ENCODE assay signal across 1 cellular context in genomic region chr20:46089338-46090094, GRCh38.
TF ChIP-seq lines count a peak whose summit lies in the region.

Gene NCOA5, minus strand, starts transcription at chr20:46089962. Its CDS starts 10,538 bp downstream, at chr20:46079424.

TF ChIP-seq in HepG2, 621 proteins besides CTCF, POLR2A, EP300 and RAD21 (continued from another document and continues in another):
- peak; percentile 93; the same call in 1 of the 2 replicates for TF ChIP-seq ZNF570 (CRISPR knock-in tag; IDR thresholded peaks at IDR 0.05; ENCODE audit: borderline replicate concordance)
- TF ChIP-seq MED1 (CRISPR knock-in tag; IDR thresholded peaks at IDR 0.05), result peak; percentile 94
- TF ChIP-seq ZBTB3 (CRISPR knock-in tag; IDR thresholded peaks at IDR 0.05; ENCODE audit: borderline replicate concordance, low read depth), result peak; percentile 75; the same call in 1 of the 2 replicates
- peak; percentile 72; the same call in 1 of the 2 replicates for TF ChIP-seq ZNF713 (CRISPR knock-in tag; IDR thresholded peaks at IDR 0.05)
- peak; percentile 96 for TF ChIP-seq MXD4 (CRISPR knock-in tag; IDR thresholded peaks at IDR 0.05)
- peak; percentile 81 for TF ChIP-seq ZNF792 (CRISPR knock-in tag; IDR thresholded peaks at IDR 0.05)
- no peak for TF ChIP-seq EZH2 (conservative IDR thresholded peaks at IDR 0.05; ENCODE audit: low read depth, low read length)
- peak in 1 of 2 experiments; percentile 96; a peak in 2 of 4 replicates for TF ChIP-seq KLF16 (CRISPR knock-in tag; IDR thresholded peaks at IDR 0.05)
- peak; percentile 99 for TF ChIP-seq ZNF607 (CRISPR knock-in tag; IDR thresholded peaks at IDR 0.05; ENCODE audit: borderline replicate concordance)
- peak; percentile 71 for TF ChIP-seq PAXIP1 (CRISPR knock-in tag; conservative IDR thresholded peaks at IDR 0.05)
- TF ChIP-seq ZNF800 (CRISPR knock-in tag; IDR thresholded peaks at IDR 0.05), result no peak
- peak; percentile 84; the same call in 1 of the 2 replicates for TF ChIP-seq SNAI1 (CRISPR knock-in tag; IDR thresholded peaks at IDR 0.05; ENCODE audit: borderline replicate concordance)
- TF ChIP-seq PITX1 (CRISPR knock-in tag; IDR thresholded peaks at IDR 0.05), result peak; percentile 82
- TF ChIP-seq SSRP1 (CRISPR knock-in tag; IDR thresholded peaks at IDR 0.05), result no peak
- peak; percentile 99 for TF ChIP-seq BORCS8-MEF2B (CRISPR knock-in tag; IDR thresholded peaks at IDR 0.05)
- peak; percentile 98 for TF ChIP-seq ZNF546 (CRISPR knock-in tag; conservative IDR thresholded peaks at IDR 0.05)
- peak; percentile 58; the same call in 1 of the 2 replicates for TF ChIP-seq ZNF160 (CRISPR knock-in tag; IDR thresholded peaks at IDR 0.05)
- TF ChIP-seq CBX2 (IDR thresholded peaks at IDR 0.05; ENCODE audit: low read depth, low read length), result no peak
- TF ChIP-seq CBX2 (CRISPR knock-in tag; IDR thresholded peaks at IDR 0.05; ENCODE audit: low read depth), result peak; percentile 93
- TF ChIP-seq ZNF580 (CRISPR knock-in tag; IDR thresholded peaks at IDR 0.05; ENCODE audit: borderline replicate concordance, low read depth), result peak; percentile 95; the same call in 1 of the 2 replicates
- peak; percentile 56 for TF ChIP-seq RARA (CRISPR knock-in tag; IDR thresholded peaks at IDR 0.05)
- TF ChIP-seq ZSCAN31 (CRISPR knock-in tag; IDR thresholded peaks at IDR 0.05; ENCODE audit: low read depth), result peak; percentile 66
- no peak for TF ChIP-seq SMC3 (IDR thresholded peaks at IDR 0.05; ENCODE audit: low read length)
- 0 out of 2 replicates have a peak, but pooled peaks have one; percentile 9 for TF ChIP-seq ZNF383 (CRISPR knock-in tag; IDR thresholded peaks at IDR 0.05; ENCODE audit: borderline replicate concordance)
- TF ChIP-seq ZXDC (CRISPR knock-in tag; IDR thresholded peaks at IDR 0.05), result peak; percentile 94; the same call in 1 of the 2 replicates
- peak; percentile 85; the same call in 1 of the 2 replicates for TF ChIP-seq ZNF576 (CRISPR knock-in tag; IDR thresholded peaks at IDR 0.05)
- peak; percentile 87; the same call in 1 of the 2 replicates for TF ChIP-seq TEAD2 (CRISPR knock-in tag; IDR thresholded peaks at IDR 0.05)
- peak; percentile 87; the same call in 1 of the 2 replicates for TF ChIP-seq ZNF670 (CRISPR knock-in tag; IDR thresholded peaks at IDR 0.05; ENCODE audit: borderline replicate concordance)
- TF ChIP-seq MTERF4 (CRISPR knock-in tag; IDR thresholded peaks at IDR 0.05), result peak; percentile 93
- TF ChIP-seq ZFP90 (CRISPR knock-in tag; IDR thresholded peaks at IDR 0.05; ENCODE audit: borderline replicate concordance), result peak; percentile 79; the same call in 1 of the 2 replicates
- peak; percentile 98 for TF ChIP-seq SALL2 (CRISPR knock-in tag; IDR thresholded peaks at IDR 0.05)
- TF ChIP-seq ZBTB1 (CRISPR knock-in tag; IDR thresholded peaks at IDR 0.05; ENCODE audit: borderline replicate concordance), result no peak
- TF ChIP-seq XRCC5 (optimal IDR thresholded peaks at IDR 0.05; ENCODE audit: low read length), result peak; percentile 99
- peak; percentile 52; the same call in 1 of the 2 replicates for TF ChIP-seq ZNF264 (CRISPR knock-in tag; IDR thresholded peaks at IDR 0.05)
- peak; percentile 80 for TF ChIP-seq NR1H2 (CRISPR knock-in tag; IDR thresholded peaks at IDR 0.05; ENCODE audit: borderline replicate concordance, low read depth)
- peak; percentile 89; the same call in 1 of the 2 replicates for TF ChIP-seq ZNF343 (CRISPR knock-in tag; IDR thresholded peaks at IDR 0.05)
- TF ChIP-seq SP2 (CRISPR knock-in tag; IDR thresholded peaks at IDR 0.05), result peak; percentile 64
- TF ChIP-seq RNF219 (CRISPR knock-in tag; IDR thresholded peaks at IDR 0.05), result no peak; the same call in 1 of the 2 replicates
- TF ChIP-seq ZNF503 (CRISPR knock-in tag; IDR thresholded peaks at IDR 0.05), result no peak; the same call in 1 of the 2 replicates
- peak; percentile 79 for TF ChIP-seq MNT (IDR thresholded peaks at IDR 0.05)
- 0 out of 2 replicates have a peak, but pooled peaks have one; percentile 18 for TF ChIP-seq PBX2 (CRISPR knock-in tag; IDR thresholded peaks at IDR 0.05)
- no peak; the same call in 1 of the 2 replicates for TF ChIP-seq WIZ (CRISPR knock-in tag; IDR thresholded peaks at IDR 0.05)
- TF ChIP-seq RARG (CRISPR knock-in tag; IDR thresholded peaks at IDR 0.05; ENCODE audit: low read depth), result no peak
- peak; percentile 91 for TF ChIP-seq PPARG (CRISPR knock-in tag; conservative IDR thresholded peaks at IDR 0.05)
- TF ChIP-seq ZBTB38 (CRISPR knock-in tag; IDR thresholded peaks at IDR 0.05), result peak; percentile 99
- TF ChIP-seq STAT5B (CRISPR knock-in tag; IDR thresholded peaks at IDR 0.05), result peak; percentile 98
